8 cellular contexts compared by ENCODE assay signal in the genomic region with DNA sequence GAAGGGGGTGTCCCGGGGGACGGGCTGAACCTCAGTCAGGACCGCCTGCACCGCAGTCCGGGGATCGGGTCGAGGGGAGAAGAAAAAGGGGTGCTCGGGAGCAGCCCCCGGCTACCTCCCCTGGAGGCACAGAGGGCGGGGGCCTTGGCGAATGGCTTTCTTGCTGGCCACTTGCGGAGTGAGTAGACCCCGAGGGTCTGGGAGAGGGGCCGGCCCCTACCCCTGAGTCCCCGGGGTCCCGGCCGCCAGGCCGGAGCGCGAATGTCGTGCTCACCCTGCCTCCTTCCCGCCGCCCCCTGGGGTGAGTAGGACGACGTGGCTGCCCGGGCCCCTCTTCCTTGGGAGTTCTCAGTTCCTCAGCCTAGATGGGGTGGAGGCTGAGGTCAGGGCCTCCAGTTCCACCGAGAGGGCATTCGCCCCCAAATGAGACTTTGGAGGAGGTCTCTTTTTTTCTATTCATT.
DNase-seq lines count a peak whose midpoint lies in the region; ATAC-seq lines count a peak whose summit lies in the region.

No MANE protein-coding gene starts in this region.

- no peaks in the 10 kb centered on the region for H3K36me3 Mint-ChIP-seq in IgD-negative memory B cell
- no peaks in the 10 kb centered on the region for H3K36me3 Mint-ChIP-seq in activated naive CD8-positive, alpha-beta T cell treated with anti-CD3 and anti-CD28 coated beads, Interleukin-2, amount 50 U/mL, for 24 hours (ENCODE audit: low read depth)
- H3K36me3 Mint-ChIP-seq in stimulated activated effector memory CD8-positive, alpha-beta T cell treated with anti-CD3 and anti-CD28 coated beads, Interleukin-12 subunit alpha, Interleukin-12 subunit beta, amount 100 ng/mL, for 72 hours, result no peaks in the 10 kb centered on the region

- no peak overlapping the region for H3K27ac ChIP-seq in iPS-18a (ENCODE audit: low read length)

- peak overlapping the region; percentile 81 to 96 (median 92) for H3K27ac Mint-ChIP-seq in IgD-negative memory B cell
- H3K27ac Mint-ChIP-seq in activated naive CD8-positive, alpha-beta T cell treated with anti-CD3 and anti-CD28 coated beads, Interleukin-2, amount 50 U/mL, for 24 hours, result peak overlapping the region; percentile 73
- peak overlapping the region; percentile 93 for H3K27ac Mint-ChIP-seq in stimulated activated effector memory CD8-positive, alpha-beta T cell treated with anti-CD3 and anti-CD28 coated beads, Interleukin-12 subunit alpha, Interleukin-12 subunit beta, amount 100 ng/mL, for 72 hours

- peak overlapping the region; percentile 88 to 98 (median 93) for H3K4me3 Mint-ChIP-seq in IgD-negative memory B cell
- H3K4me3 Mint-ChIP-seq in activated naive CD8-positive, alpha-beta T cell treated with anti-CD3 and anti-CD28 coated beads, Interleukin-2, amount 50 U/mL, for 24 hours, result peak overlapping the region; percentile 84
- H3K4me3 Mint-ChIP-seq in stimulated activated effector memory CD8-positive, alpha-beta T cell treated with anti-CD3 and anti-CD28 coated beads, Interleukin-12 subunit alpha, Interleukin-12 subunit beta, amount 100 ng/mL, for 72 hours, result peak overlapping the region; percentile 82

- DNase-seq in ELR (ENCODE audit: low read depth) (peak; percentile 55), mesenteric fat pad (ENCODE audit: low spot score) (no peak), activated gamma-delta T cell (lab: John Stamatoyannopoulos, UW) (no peak)
- DNase-seq in activated naive CD8-positive, alpha-beta T cell treated with anti-CD3 and anti-CD28 coated beads, Interleukin-2, amount 50 U/mL, for 24 hours, result no peak
- no peak for DNase-seq in stimulated activated effector memory CD8-positive, alpha-beta T cell treated with anti-CD3 and anti-CD28 coated beads, Interleukin-12 subunit alpha, Interleukin-12 subunit beta, amount 100 ng/mL, for 72 hours (ENCODE audit: low spot score in 2 of 2)

- no peaks in the 10 kb centered on the region for H3K27me3 ChIP-seq in iPS-18a (ENCODE audit: control insufficient read depth, insufficient read depth, low read length)

- no peaks in the 10 kb centered on the region for H3K9me3 Mint-ChIP-seq in IgD-negative memory B cell
- H3K9me3 Mint-ChIP-seq in activated naive CD8-positive, alpha-beta T cell treated with anti-CD3 and anti-CD28 coated beads, Interleukin-2, amount 50 U/mL, for 24 hours, result no peaks in the 10 kb centered on the region
- no peaks in the 10 kb centered on the region for H3K9me3 Mint-ChIP-seq in stimulated activated effector memory CD8-positive, alpha-beta T cell treated with anti-CD3 and anti-CD28 coated beads, Interleukin-12 subunit alpha, Interleukin-12 subunit beta, amount 100 ng/mL, for 72 hours

- H3K4me3 ChIP-seq in iPS-18a (ENCODE audit: low read length), result peak overlapping the region; percentile 88

- H3K9ac ChIP-seq in iPS-18a (ENCODE audit: low read length), result peak overlapping the region; percentile 73

- H3K4me1 Mint-ChIP-seq in IgD-negative memory B cell, result peaks cover 36 to 47% (median 42%) of the 10 kb centered on the region in 3 donors
- H3K4me1 Mint-ChIP-seq in activated naive CD8-positive, alpha-beta T cell treated with anti-CD3 and anti-CD28 coated beads, Interleukin-2, amount 50 U/mL, for 24 hours, result peaks cover 49% of the 10 kb centered on the region
- peaks cover 36% of the 10 kb centered on the region for H3K4me1 Mint-ChIP-seq in stimulated activated effector memory CD8-positive, alpha-beta T cell treated with anti-CD3 and anti-CD28 coated beads, Interleukin-12 subunit alpha, Interleukin-12 subunit beta, amount 100 ng/mL, for 72 hours

- ATAC-seq in GM21447 (IDR thresholded peaks at IDR 0.05; ENCODE audit: unreplicated experiment), result peak; percentile 25
- ATAC-seq in activated naive CD8-positive, alpha-beta T cell treated with anti-CD3 and anti-CD28 coated beads, Interleukin-2, amount 50 U/mL, for 24 hours, result peak; percentile 18
- peak; percentile 46 for ATAC-seq in stimulated activated effector memory CD8-positive, alpha-beta T cell treated with anti-CD3 and anti-CD28 coated beads, Interleukin-12 subunit alpha, Interleukin-12 subunit beta, amount 100 ng/mL, for 72 hours

- H3K9me3 ChIP-seq in iPS-18a (ENCODE audit: control insufficient read depth, low read depth, low read length), result no peaks in the 10 kb centered on the region

- no peaks in the 10 kb centered on the region for H3K36me3 ChIP-seq in iPS-18a (ENCODE audit: control insufficient read depth, low read depth, low read length)

- H3K4me1 ChIP-seq in iPS-18a (ENCODE audit: control insufficient read depth, low read depth, low read length), result peaks cover 13% of the 10 kb centered on the region

- no peaks in the 10 kb centered on the region for H3K27me3 Mint-ChIP-seq in IgD-negative memory B cell
- H3K27me3 Mint-ChIP-seq in activated naive CD8-positive, alpha-beta T cell treated with anti-CD3 and anti-CD28 coated beads, Interleukin-2, amount 50 U/mL, for 24 hours, result no peaks in the 10 kb centered on the region
